In the genomic region with DNA sequence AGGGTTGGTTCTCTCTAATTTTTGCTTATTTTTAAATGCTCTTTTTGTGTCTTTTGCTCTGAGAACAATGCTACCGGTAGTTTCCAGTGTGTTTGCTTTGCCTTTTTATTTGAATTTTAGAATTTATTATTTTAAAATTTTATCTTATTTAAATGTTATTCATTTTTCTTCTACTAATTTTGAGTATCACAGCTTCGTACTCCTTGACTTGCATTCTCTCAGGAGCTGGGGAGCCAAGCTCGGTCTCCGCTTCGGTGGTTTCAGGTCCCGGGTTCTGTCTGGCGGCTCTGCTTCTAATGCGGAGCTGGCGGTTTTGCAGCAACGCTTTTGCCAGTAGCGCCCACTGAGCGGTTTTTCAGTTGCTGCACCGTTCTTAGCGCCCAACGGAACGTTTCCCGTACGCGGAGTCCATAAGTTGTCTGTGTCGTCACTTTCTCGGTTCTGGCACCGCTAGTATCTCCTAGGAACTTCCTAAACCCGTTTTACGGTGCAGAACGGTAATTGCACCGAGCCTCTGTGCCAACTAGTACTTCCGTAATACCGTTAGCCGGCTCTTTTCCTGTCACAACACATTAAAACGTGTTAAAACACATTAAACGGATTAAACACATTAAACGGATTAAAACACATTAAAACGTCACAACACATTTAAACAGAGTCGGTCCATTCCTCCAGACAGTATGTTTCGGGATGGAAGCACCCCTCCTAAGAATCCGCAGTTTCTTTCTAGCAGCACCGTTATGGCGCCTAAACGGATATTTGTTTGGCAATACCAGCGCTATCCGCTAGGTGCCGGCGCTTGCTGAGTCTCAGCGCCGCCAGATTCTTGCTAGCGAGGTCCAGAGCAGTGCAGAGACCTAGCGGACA, we compare ENCODE assay signal across 8 cellular contexts. TPM values are rescaled to one million over a fixed set of nuclear protein-coding genes. Genes with fewer than 3 reads are reported as not detected.
A peak's percentile ranks its signal among the peaks of the same experiment; 100 is the strongest.
DNase-seq lines count a peak whose midpoint lies in the region; ATAC-seq and TF ChIP-seq lines count a peak whose summit lies in the region.

No MANE protein-coding gene starts in this region.

- H2AFZ ChIP-seq in ACC112 (ENCODE audit: low read length, unreplicated experiment) (peak overlapping the region; percentile 57), neural progenitor cell (replicated peaks) (no peak overlapping the region)

- H3K9ac ChIP-seq in neural progenitor cell: no peak overlapping the region

- TF ChIP-seq EP300 in stomach (IDR thresholded peaks at IDR 0.05): no peak

- TF ChIP-seq CTCF in neural progenitor cell (IDR thresholded peaks at IDR 0.05) (peak; percentile 70), stomach (IDR thresholded peaks at IDR 0.05) (peak in 5 of 7 experiments; percentile 54 to 73 (median 57))

- intact Hi-C loops in stomach (cut with DNase I; ENCODE audit: low total_unique reads): no loop called here

- peak overlapping the region; percentile 73 for H3K27ac ChIP-seq in ACC112 (ENCODE audit: low read depth, low read length)
- H3K27ac ChIP-seq in neural progenitor cell: no peak overlapping the region
- peak overlapping the region; percentile 25 to 96 (median 89) for H3K27ac ChIP-seq in stomach

- TF ChIP-seq POLR2A in stomach (IDR thresholded peaks at IDR 0.05): no peak

- peak overlapping the region; percentile 72 for H3K4me2 ChIP-seq in neural progenitor cell

- H3K4me3 ChIP-seq in ACC112 (ENCODE audit: low read depth, low read length): peak overlapping the region; percentile 81
- peak overlapping the region; percentile 43 for H3K4me3 ChIP-seq in neural progenitor cell
- peak overlapping the region; percentile 29 to 55 (median 34) for H3K4me3 ChIP-seq in stomach

- peak; percentile 97 for DNase-seq in OCI-M1 (lab: John Stamatoyannopoulos, UW)
- DNase-seq in activated T-cell treated with anti-CD3 and anti-CD28 coated beads, Interleukin-2, amount 50 U/mL, for 72 hours: peak; percentile 90
- DNase-seq in fibroblast of peridontal ligament (ENCODE audit: extremely low read depth): peak; percentile 90
- peak; percentile 95 for DNase-seq in neural progenitor cell (ENCODE audit: low spot score)
- peak; percentile 78 for DNase-seq in stomach

- H3F3A ChIP-seq in neural progenitor cell (ENCODE audit: low read depth): peaks cover 28% of the 10 kb centered on the region

- ATAC-seq in GM18858 (IDR thresholded peaks at IDR 0.05; ENCODE audit: unreplicated experiment) (peak; percentile 42), HG03097 (IDR thresholded peaks at IDR 0.05; ENCODE audit: low FRiP score, unreplicated experiment) (peak; percentile 45)
- peak; percentile 53 to 59 for ATAC-seq in activated T-cell treated with anti-CD3 and anti-CD28 coated beads, Interleukin-2, amount 50 U/mL, for 72 hours (replicated peaks in 1 of 2)

- peaks cover 26% of the 10 kb centered on the region for H3K4me1 Mint-ChIP-seq in activated T-cell treated with anti-CD3 and anti-CD28 coated beads, Interleukin-2, amount 50 U/mL, for 72 hours (ENCODE audit: low read depth)
- H3K4me1 Mint-ChIP-seq in neural progenitor cell: peaks cover 24% of the 10 kb centered on the region

- H3K27ac Mint-ChIP-seq in activated T-cell treated with anti-CD3 and anti-CD28 coated beads, Interleukin-2, amount 50 U/mL, for 72 hours: peak overlapping the region; percentile 100
- no peak overlapping the region for H3K27ac Mint-ChIP-seq in neural progenitor cell

- peak overlapping the region; percentile 91 to 98 for H3K4me3 Mint-ChIP-seq in activated T-cell treated with anti-CD3 and anti-CD28 coated beads, Interleukin-2, amount 50 U/mL, for 72 hours
- H3K4me3 Mint-ChIP-seq in neural progenitor cell: peak overlapping the region; percentile 83

- H4K20me1 ChIP-seq in neural progenitor cell (ENCODE audit: low read depth): peaks cover 11% of the 10 kb centered on the region

- H3K4me1 ChIP-seq in ACC112 (ENCODE audit: control insufficient read depth, insufficient read depth, low read length, unreplicated experiment) (no peaks in the 10 kb centered on the region), neural progenitor cell (peaks cover 1% of the 10 kb centered on the region), stomach (peaks cover 5 to 24% (median 14%) of the 10 kb centered on the region in 4 donors)

- WGBS in stomach, 5 donors: 6 to 10% (median 8%) methylated on average over 47 of the region's 47 CpGs

- H3K79me2 ChIP-seq in ACC112 (ENCODE audit: control insufficient read depth, insufficient read depth, low read length, unreplicated experiment): peaks cover 5% of the 10 kb centered on the region
- H3K79me2 ChIP-seq in neural progenitor cell (ENCODE audit: low read depth): no peaks in the 10 kb centered on the region

- no peaks in the 10 kb centered on the region for H3K9me3 Mint-ChIP-seq in activated T-cell treated with anti-CD3 and anti-CD28 coated beads, Interleukin-2, amount 50 U/mL, for 72 hours
- H3K9me3 Mint-ChIP-seq in neural progenitor cell: peaks cover 13% of the 10 kb centered on the region

- H3K36me3 Mint-ChIP-seq in activated T-cell treated with anti-CD3 and anti-CD28 coated beads, Interleukin-2, amount 50 U/mL, for 72 hours (ENCODE audit: insufficient read depth in 2 of 2): peaks cover 10 to 13% of the 10 kb centered on the region in 2 donors
- no peaks in the 10 kb centered on the region for H3K36me3 Mint-ChIP-seq in neural progenitor cell

- H3K36me3 ChIP-seq in ACC112 (ENCODE audit: insufficient read depth, low read length) (no peaks in the 10 kb centered on the region), neural progenitor cell (no peaks in the 10 kb centered on the region), stomach (no peaks in the 10 kb centered on the region)

- H3K27me3 ChIP-seq in ACC112 (ENCODE audit: insufficient read depth, low read length) (no peaks in the 10 kb centered on the region), neural progenitor cell (peaks cover 100% of the 10 kb centered on the region), stomach (peaks cover 57 to 100% (median 79%) of the 10 kb centered on the region in 3 donors)

- H3K27me3 Mint-ChIP-seq in activated T-cell treated with anti-CD3 and anti-CD28 coated beads, Interleukin-2, amount 50 U/mL, for 72 hours (ENCODE audit: low read depth): no peaks in the 10 kb centered on the region
- H3K27me3 Mint-ChIP-seq in neural progenitor cell (ENCODE audit: insufficient read depth, low read depth): peaks cover 86% of the 10 kb centered on the region

- H3K9me3 ChIP-seq in neural progenitor cell (ENCODE audit: low read depth) (no peaks in the 10 kb centered on the region), stomach (peaks cover 0 to 49% (median 17%) of the 10 kb centered on the region in 4 donors)

RNA-seq across cellular contexts. Expression of gene ANXA2R, which starts 45.6 kb away (rescaled TPM):
- 10 to 100 TPM in 1 of 2 donors, 1 to 10 TPM in 1; 9.9 to 10.0 TPM for total RNA-seq in activated T-cell treated with anti-CD3 and anti-CD28 coated beads, Interleukin-2, amount 50 U/mL, for 72 hours
- total RNA-seq in neural progenitor cell (ENCODE audit: low replicate concordance) (0.17 and 0.74 TPM in 2 replicates), stomach (1 to 10 TPM in 4 of 5 donors, not detected in 1; 1.2 to 7.5 (median 2.8) TPM)
- 1 to 10 TPM in 1 of 3 donors, under 1 TPM in 2; 0.76 to 2.2 (median 0.87) TPM for polyA plus RNA-seq in stomach
